In the genomic region with DNA sequence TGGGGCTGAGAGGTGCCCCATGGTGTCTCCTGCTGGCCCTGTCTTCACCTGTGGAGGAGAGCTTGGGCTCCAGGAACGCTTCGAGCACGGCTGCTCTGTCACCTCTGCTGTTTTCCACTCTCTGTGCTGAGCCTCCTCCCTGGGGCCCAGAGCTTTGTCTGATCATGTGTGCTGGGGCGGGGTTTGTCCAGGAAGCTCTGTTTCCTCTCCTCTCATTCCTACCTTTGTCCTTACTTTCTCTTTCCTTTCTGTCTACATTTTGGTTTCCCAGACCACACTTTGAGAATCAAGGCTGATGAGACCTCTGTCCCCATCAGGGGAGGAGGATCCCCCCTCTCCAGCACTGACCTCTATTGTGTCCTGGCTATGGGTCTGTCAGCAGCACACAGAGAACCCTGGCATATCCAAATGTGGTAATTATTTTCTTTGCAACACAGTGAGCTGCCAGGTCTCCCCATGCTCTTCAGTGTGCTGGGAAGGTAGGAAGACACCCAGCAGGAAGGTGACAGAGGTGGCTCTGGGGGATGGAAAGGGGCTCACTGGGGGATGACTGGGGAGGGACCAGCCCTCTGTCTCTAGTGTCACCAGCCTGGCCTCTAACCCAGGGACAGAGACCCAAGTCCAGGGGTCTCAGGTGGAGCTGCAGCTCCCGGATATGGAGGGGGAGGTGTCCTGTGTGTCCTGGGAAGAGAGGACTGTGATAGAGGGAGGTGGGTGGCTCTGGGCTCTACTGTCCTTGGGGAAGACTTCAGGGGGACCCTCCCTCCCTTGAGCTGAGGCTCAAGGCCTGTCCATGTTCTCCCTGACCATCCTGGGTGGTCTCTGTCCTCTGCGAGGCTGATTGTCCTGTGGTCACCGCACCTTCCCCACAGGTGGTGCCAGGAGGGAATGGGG, we compare ENCODE assay signal across 9 cellular contexts. TPM values are rescaled to one million over a fixed set of nuclear protein-coding genes. Genes with fewer than 3 reads are reported as not detected.
DNase-seq lines count a peak whose midpoint lies in the region; ATAC-seq lines count a peak whose summit lies in the region.
"Had no signal": no experiment of that assay in that cellular context is flagged by ENCODE, and none has a peak within 500 bp of the region (broad histone marks: within the 10 kb centered on the region; RNA-seq: fewer than 3 reads in every experiment).

A gene (minus strand): TSS at position 128 of the 894 bp plus-strand sequence. CDS start 107 bp downstream, at position 21.

- no peaks in the 10 kb centered on the region for H4K20me1 ChIP-seq in Karpas-422 (ENCODE audit: insufficient read depth, low read depth, low read length)

- no peak within 1 kb of the TSS for H3K9ac ChIP-seq in Karpas-422 (ENCODE audit: low read length)

- peak within 1 kb of the TSS; percentile 92 for H3K27ac Mint-ChIP-seq in activated T-helper 1 cell treated with anti-CD3 and anti-CD28 coated beads, Interleukin-12 subunit alpha, Interleukin-12 subunit beta, Interleukin-2, Interleukin-4 antibody, amounts not matched to agents 30 ng/mL and 10 ng/mL and 1 ng/mL, durations not matched to agents 14 hours and 24 hours and 36 hours
- H3K27ac Mint-ChIP-seq: mesothelial cell of epicardium had no signal

- intact Hi-C loops in activated T-helper 1 cell treated with anti-CD3 and anti-CD28 coated beads, Interleukin-12 subunit alpha, Interleukin-12 subunit beta, Interleukin-2, Interleukin-4 antibody, amounts not matched to agents 30 ng/mL and 10 ng/mL and 1 ng/mL, durations not matched to agents 14 hours and 24 hours and 36 hours (cut with micrococcal nuclease) = loop anchor here (1.0 kb wide), 4 partner anchors 15 to 105 kb away; no protein-coding TSS in a partner anchor

- ATAC-seq in GM19463 (IDR thresholded peaks at IDR 0.05; ENCODE audit: unreplicated experiment) = no peak

- H3K36me3 Mint-ChIP-seq in activated T-helper 1 cell treated with anti-CD3 and anti-CD28 coated beads, Interleukin-12 subunit alpha, Interleukin-12 subunit beta, Interleukin-2, Interleukin-4 antibody, amounts not matched to agents 30 ng/mL and 10 ng/mL and 1 ng/mL, durations not matched to agents 14 hours and 24 hours and 36 hours (ENCODE audit: low read depth) = peaks cover 9% of the 10 kb centered on the region
- H3K36me3 Mint-ChIP-seq: mesothelial cell of epicardium had no signal

- H3K4me2 ChIP-seq in Karpas-422 (ENCODE audit: low read depth, low read length, poor library complexity, severe bottlenecking) = no peak within 1 kb of the TSS

- no peaks in the 10 kb centered on the region for H3K27me3 ChIP-seq in Karpas-422 (ENCODE audit: low read length)

- no peaks in the 10 kb centered on the region for H3K9me3 ChIP-seq in Karpas-422 (ENCODE audit: low read length)

- peaks cover 3% of the 10 kb centered on the region for H3K27me3 Mint-ChIP-seq in activated T-helper 1 cell treated with anti-CD3 and anti-CD28 coated beads, Interleukin-12 subunit alpha, Interleukin-12 subunit beta, Interleukin-2, Interleukin-4 antibody, amounts not matched to agents 30 ng/mL and 10 ng/mL and 1 ng/mL, durations not matched to agents 14 hours and 24 hours and 36 hours (ENCODE audit: insufficient read depth)

- H3K9me2 ChIP-seq in Karpas-422 (replicated peaks; ENCODE audit: insufficient read depth, low read length) = no peaks in the 10 kb centered on the region

- H3K4me3 Mint-ChIP-seq in activated T-helper 1 cell treated with anti-CD3 and anti-CD28 coated beads, Interleukin-12 subunit alpha, Interleukin-12 subunit beta, Interleukin-2, Interleukin-4 antibody, amounts not matched to agents 30 ng/mL and 10 ng/mL and 1 ng/mL, durations not matched to agents 14 hours and 24 hours and 36 hours = peak within 1 kb of the TSS; percentile 84
- H3K4me3 Mint-ChIP-seq: mesothelial cell of epicardium had no signal

- no peaks in the 10 kb centered on the region for H3K4me1 ChIP-seq in Karpas-422 (ENCODE audit: low read length)

- no peaks in the 10 kb centered on the region for H3K36me3 ChIP-seq in Karpas-422 (ENCODE audit: insufficient read depth, low read length)

- peaks cover 41% of the 10 kb centered on the region for H3K4me1 Mint-ChIP-seq in activated T-helper 1 cell treated with anti-CD3 and anti-CD28 coated beads, Interleukin-12 subunit alpha, Interleukin-12 subunit beta, Interleukin-2, Interleukin-4 antibody, amounts not matched to agents 30 ng/mL and 10 ng/mL and 1 ng/mL, durations not matched to agents 14 hours and 24 hours and 36 hours (ENCODE audit: low read depth)

- peak; percentile 10 for DNase-seq in NCI-H2196 (lab: John Stamatoyannopoulos, UW; ENCODE audit: unreplicated experiment)
- DNase-seq in activated T-helper 1 cell treated with anti-CD3 and anti-CD28 coated beads, Interleukin-12 subunit alpha, Interleukin-12 subunit beta, Interleukin-2, Interleukin-4 antibody, amounts not matched to agents 30 ng/mL and 10 ng/mL and 1 ng/mL, durations not matched to agents 14 hours and 24 hours and 36 hours (ENCODE audit: low spot score) = peak; percentile 59
- peak; percentile 43 for DNase-seq in iris pigment epithelial cell (ENCODE audit: low read depth)
- DNase-seq in stimulated activated CD4-positive, alpha-beta T cell treated with anti-CD3 and anti-CD28 coated beads, TNF-alpha, amount 100 ng/mL, for 4 hours (ENCODE audit: low read depth in 3 of 3) = peak; percentile 10 to 32 (median 20)
- DNase-seq in NCI-H1048 (lab: John Stamatoyannopoulos, UW) = no peak
- no peak for DNase-seq in Karpas-422

- H2AFZ ChIP-seq in Karpas-422 (ENCODE audit: low read length) = no peak within 1 kb of the TSS

- H3K27ac ChIP-seq in Karpas-422 (ENCODE audit: low read length) = no peak within 1 kb of the TSS

- H3K79me2 ChIP-seq in Karpas-422 (ENCODE audit: low read length) = no peaks in the 10 kb centered on the region

- no peaks in the 10 kb centered on the region for H3K9me3 Mint-ChIP-seq in activated T-helper 1 cell treated with anti-CD3 and anti-CD28 coated beads, Interleukin-12 subunit alpha, Interleukin-12 subunit beta, Interleukin-2, Interleukin-4 antibody, amounts not matched to agents 30 ng/mL and 10 ng/mL and 1 ng/mL, durations not matched to agents 14 hours and 24 hours and 36 hours
- H3K9me3 Mint-ChIP-seq: mesothelial cell of epicardium had no signal

- peak within 1 kb of the TSS; percentile 39; the same call in 1 of the 2 replicates for H3K4me3 ChIP-seq in GM08714 (ENCODE audit: low read length)
- H3K4me3 ChIP-seq in Karpas-422 (ENCODE audit: low read length) = no peak within 1 kb of the TSS

RNA-seq across cellular contexts. Expression of the gene that starts here (rescaled TPM):
- total RNA-seq in activated T-helper 1 cell treated with anti-CD3 and anti-CD28 coated beads, Interleukin-12 subunit alpha, Interleukin-12 subunit beta, Interleukin-2, Interleukin-4 antibody, amounts not matched to agents 30 ng/mL and 10 ng/mL and 1 ng/mL, durations not matched to agents 14 hours and 24 hours and 36 hours = 8.2 and 9.6 TPM in 2 replicates
- 0.56 and 3.5 TPM in 2 replicates for total RNA-seq in Karpas-422 (2014; rRNA removed; shearing (Covaris generic); ENCODE audit: low replicate concordance)

Comparison
In these comparisons a context has a peak if more than half of its experiments do, and no peak if none do; other contexts are left out.
1. DNase-seq: peak in NCI-H2196 (single experiment), activated T-helper 1 cell treated with anti-CD3 and anti-CD28 coated beads, Interleukin-12 subunit alpha, Interleukin-12 subunit beta, Interleukin-2, Interleukin-4 antibody, amounts not matched to agents 30 ng/mL and 10 ng/mL and 1 ng/mL, durations not matched to agents 14 hours and 24 hours and 36 hours (single experiment), iris pigment epithelial cell (single experiment) and stimulated activated CD4-positive, alpha-beta T cell treated with anti-CD3 and anti-CD28 coated beads, TNF-alpha, amount 100 ng/mL, for 4 hours (3 of 3); none in NCI-H1048 (single experiment) and Karpas-422 (single experiment).